ENCODE assay signal across 1 cellular context in genomic region chr10:63708421-63708820, GRCh38.
TF ChIP-seq lines count a peak whose summit lies in the region.

No MANE protein-coding gene starts in this region.

TF ChIP-seq in IMR-90, 13 proteins besides CTCF, POLR2A, EP300 and RAD21:
- TF ChIP-seq RCOR1 (IDR thresholded peaks at IDR 0.05; ENCODE audit: insufficient replicate concordance, low read length): no peak
- TF ChIP-seq MAZ (IDR thresholded peaks at IDR 0.05; ENCODE audit: borderline replicate concordance, low read depth, low read length): no peak
- no peak for TF ChIP-seq ELK1 (IDR thresholded peaks at IDR 0.05; ENCODE audit: borderline replicate concordance, low read depth, low read length)
- no peak for TF ChIP-seq MXI1 (IDR thresholded peaks at IDR 0.05; ENCODE audit: borderline replicate concordance, low read depth, low read length)
- TF ChIP-seq NFE2L2 (IDR thresholded peaks at IDR 0.05; ENCODE audit: low read depth, low read length): no peak
- no peak for TF ChIP-seq RFX5 (IDR thresholded peaks at IDR 0.05; ENCODE audit: low read depth, low read length)
- no peak for TF ChIP-seq BHLHE40 (IDR thresholded peaks at IDR 0.05; ENCODE audit: low read depth, low read length)
- TF ChIP-seq SMC3 (IDR thresholded peaks at IDR 0.05; ENCODE audit: low read depth, low read length): no peak
- TF ChIP-seq FOS (IDR thresholded peaks at IDR 0.05; ENCODE audit: low read depth, low read length): no peak
- TF ChIP-seq CHD1 (IDR thresholded peaks at IDR 0.05; ENCODE audit: low read depth, low read length): no peak
- no peak for TF ChIP-seq CEBPB (IDR thresholded peaks at IDR 0.05; ENCODE audit: low read depth, low read length)
- TF ChIP-seq USF2 (IDR thresholded peaks at IDR 0.05; ENCODE audit: low read depth, low read length): no peak
- TF ChIP-seq MAFK (IDR thresholded peaks at IDR 0.05; ENCODE audit: low read depth, low read length): no peak
TF ChIP-seq in IMR-90: peak in this region for 0.
